Comparison of ENCODE assay signal across 9 cellular contexts in genomic region chr19:54029930-54030490, GRCh38. TPM values are rescaled to one million over a fixed set of nuclear protein-coding genes. Genes with fewer than 3 reads are reported as not detected.
DNase-seq lines count a peak whose midpoint lies in the region; ATAC-seq and TF ChIP-seq lines count a peak whose summit lies in the region.
"Had no signal": no experiment of that assay in that cellular context is flagged by ENCODE, and none has a peak within 500 bp of the region (broad histone marks: within the 10 kb centered on the region; RNA-seq: fewer than 3 reads in every experiment).

No MANE protein-coding gene starts in this region.

- no peaks in the 10 kb centered on the region for H3K79me2 ChIP-seq in SU-DHL-6 (ENCODE audit: insufficient read depth, low read length)

- H3K36me3 Mint-ChIP-seq in Calu3 (ENCODE audit: insufficient read depth, unreplicated experiment) (peaks cover 4% of the 10 kb centered on the region), immature natural killer cell (no peaks in the 10 kb centered on the region)

- H3K4me2 ChIP-seq in SU-DHL-6 (ENCODE audit: low read depth, low read length, poor library complexity, severe bottlenecking) = no peak overlapping the region

- H3K27ac Mint-ChIP-seq in Calu3 (ENCODE audit: unreplicated experiment) = no peak overlapping the region
- H3K27ac Mint-ChIP-seq in immature natural killer cell = no peak overlapping the region

- no peaks in the 10 kb centered on the region for H3K9me2 ChIP-seq in SU-DHL-6 (replicated peaks; ENCODE audit: insufficient read depth, low read length)

- H3K4me3 Mint-ChIP-seq in Calu3 (ENCODE audit: low read depth, unreplicated experiment) (no peak overlapping the region), immature natural killer cell (no peak overlapping the region)

- DNase-seq in Calu3 = peak; percentile 83
- DNase-seq in Jurkat, Clone E6-1 (ENCODE audit: low read depth, low spot score) = peak; percentile 41
- DNase-seq in anterior cingulate cortex (lab: John Stamatoyannopoulos, UW) = peak in 48 of 58 donors; percentile 1 to 73 (median 22)
- DNase-seq in immature natural killer cell = peak; percentile 10 to 29 (median 27)
- DNase-seq in stimulated activated CD4-positive, alpha-beta T cell treated with anti-CD3 and anti-CD28 coated beads, Interleukin-15, amount 100 ng/mL, for 24 hours = peak; percentile 65
- no peak for DNase-seq in GM19240 (ENCODE audit: insufficient read length, low spot score)

- H3K4me3 ChIP-seq in Jurkat, Clone E6-1 (ENCODE audit: low read length) = no peak overlapping the region
- H3K4me3 ChIP-seq in SU-DHL-6 (ENCODE audit: insufficient read depth, low read length, poor library complexity, severe bottlenecking) = no peak overlapping the region

- no peak overlapping the region for H2AFZ ChIP-seq in SU-DHL-6 (ENCODE audit: low read depth, low read length, severe bottlenecking)

- H3K27ac ChIP-seq in SU-DHL-6 (ENCODE audit: low read depth, low read length) = no peak overlapping the region

- intact Hi-C loops in Calu3 (cut with micrococcal nuclease; ENCODE audit: unreplicated experiment) = loop anchor here (1.0 kb wide), 1 partner anchor 222 kb away; no protein-coding TSS in a partner anchor

- CTCF ChIA-PET in Calu3 (lab: Charles Lee) = interaction anchor here (0.5 to 1.6 kb wide), 34 partner anchors 8 to 1841 kb away, joined by 3 to 29 read pairs (median 4); partner anchors contain the start of genes CACNG6, CNOT3, MYADM and PRKCG

- no peaks in the 10 kb centered on the region for H3K9me3 ChIP-seq in SU-DHL-6 (ENCODE audit: insufficient read depth, low read length)

- H3K9ac ChIP-seq in SU-DHL-6 (ENCODE audit: low read length) = no peak overlapping the region

- H3K4me1 Mint-ChIP-seq in Calu3 (ENCODE audit: low read depth, unreplicated experiment) (peaks cover 21% of the 10 kb centered on the region), immature natural killer cell (peaks cover 0 to 5% of the 10 kb centered on the region in 2 donors)

- H3K9me3 Mint-ChIP-seq in Calu3 (ENCODE audit: low read depth, unreplicated experiment) (no peaks in the 10 kb centered on the region), immature natural killer cell (no peaks in the 10 kb centered on the region)

- H3K27me3 Mint-ChIP-seq in Calu3 (ENCODE audit: unreplicated experiment) (no peaks in the 10 kb centered on the region), immature natural killer cell (ENCODE audit: low read depth in 3 of 3) (peaks cover 3 to 20% (median 8%) of the 10 kb centered on the region in 3 donors)

- H3K27me3 ChIP-seq in SU-DHL-6 (ENCODE audit: low read length) = no peaks in the 10 kb centered on the region

- peak; percentile 83 for TF ChIP-seq CTCF in Calu3 (IDR thresholded peaks at IDR 0.05; ENCODE audit: unreplicated experiment)
- peak; percentile 30 for TF ChIP-seq CTCF in SU-DHL-6 (IDR thresholded peaks at IDR 0.05; ENCODE audit: insufficient read depth, low read length, poor library complexity, severe bottlenecking)

- BruUV-seq in Calu3 (replicated peaks; lab: Mats Ljungman, UMichigan) = no TSS peak

- ATAC-seq in GM21390 (IDR thresholded peaks at IDR 0.05; ENCODE audit: unreplicated experiment) = no peak

- no peaks in the 10 kb centered on the region for H4K20me1 ChIP-seq in SU-DHL-6 (ENCODE audit: low read depth, low read length)

- H3K36me3 ChIP-seq in SU-DHL-6 (ENCODE audit: low read length) = no peaks in the 10 kb centered on the region

- H3F3A ChIP-seq in SU-DHL-6 (ENCODE audit: insufficient read depth) = no peaks in the 10 kb centered on the region

RNA-seq across cellular contexts. Expression of gene VSTM1, which starts 33.7 kb away (rescaled TPM):
- total RNA-seq in Calu3 (2022) = not detected in 2 replicates
- not detected for polyA plus RNA-seq in Jurkat, Clone E6-1 (2012; ENCODE audit: insufficient read depth, insufficient read length)
- polyA plus RNA-seq in immature natural killer cell = 1 to 10 TPM in 1 of 3 donors, not detected in 2; 1.1 TPM
- total RNA-seq: T-helper 1 cell treated with Interleukin-12 subunit alpha and Interleukin-12 subunit beta and Interleukin-4 antibody, amounts not matched to agents 30 ng/mL and 1 ng/mL, for 36 hours had no signal

RNA-seq across cellular contexts. Expression of gene CACNG6, which starts 38.6 kb away (rescaled TPM):
- total RNA-seq in Calu3 (2022) = 137 and 144 TPM in 2 replicates
- polyA plus RNA-seq in Jurkat, Clone E6-1 (2012; ENCODE audit: insufficient read depth, insufficient read length) = not detected
- not detected for polyA plus RNA-seq in immature natural killer cell
- total RNA-seq: T-helper 1 cell treated with Interleukin-12 subunit alpha and Interleukin-12 subunit beta and Interleukin-4 antibody, amounts not matched to agents 30 ng/mL and 1 ng/mL, for 36 hours had no signal

RNA-seq across cellular contexts. Expression of gene TARM1, which starts 51.2 kb away (rescaled TPM):
- total RNA-seq in Calu3 (2022) = not detected in 2 replicates
- polyA plus RNA-seq in Jurkat, Clone E6-1 (2012; ENCODE audit: insufficient read depth, insufficient read length) = not detected
- polyA plus RNA-seq in immature natural killer cell = not detected
- total RNA-seq: T-helper 1 cell treated with Interleukin-12 subunit alpha and Interleukin-12 subunit beta and Interleukin-4 antibody, amounts not matched to agents 30 ng/mL and 1 ng/mL, for 36 hours had no signal
